Comparison of ENCODE assay signal across 8 cellular contexts in genomic region chr19:55257461-55258411, GRCh38. TPM values are rescaled to one million over a fixed set of nuclear protein-coding genes. Genes with fewer than 3 reads are reported as not detected.
DNase-seq lines count a peak whose midpoint lies in the region; ATAC-seq and TF ChIP-seq lines count a peak whose summit lies in the region.

No MANE protein-coding gene starts in this region.

- ATAC-seq in HG03095 (IDR thresholded peaks at IDR 0.05; ENCODE audit: unreplicated experiment) (no peak), GM19324 (IDR thresholded peaks at IDR 0.05; ENCODE audit: low FRiP score, unreplicated experiment) (no peak), HG02981 (IDR thresholded peaks at IDR 0.05; ENCODE audit: unreplicated experiment) (no peak)

- POLR2A ChIA-PET in activated CD4-positive, alpha-beta memory T cell treated with anti-CD3 and anti-CD28 coated beads for 36 hours (lab: Charles Lee), result interaction anchor here (0.7 to 3.4 kb wide), 3 partner anchors 81 to 168 kb away, joined by 3 to 20 read pairs (median 12); partner anchors contain the start of genes KMT5C and TMEM238

- no peaks in the 10 kb centered on the region for H3K27me3 Mint-ChIP-seq in Calu3 (ENCODE audit: unreplicated experiment)
- H3K27me3 Mint-ChIP-seq in activated CD4-positive, alpha-beta memory T cell treated with anti-CD3 and anti-CD28 coated beads for 36 hours, result no peaks in the 10 kb centered on the region

- H3K36me3 ChIP-seq in HUES6 (ENCODE audit: control insufficient read depth, insufficient read depth, low read length) (no peaks in the 10 kb centered on the region), prostate gland (no peaks in the 10 kb centered on the region)

- peaks cover 40% of the 10 kb centered on the region for H3K4me1 ChIP-seq in HUES6 (ENCODE audit: control insufficient read depth, insufficient read depth, low read length)
- peaks cover 7% of the 10 kb centered on the region for H3K4me1 ChIP-seq in prostate gland (replicated peaks)

- H3K9me3 Mint-ChIP-seq in Calu3 (ENCODE audit: low read depth, unreplicated experiment), result no peaks in the 10 kb centered on the region
- H3K9me3 Mint-ChIP-seq in activated CD4-positive, alpha-beta memory T cell treated with anti-CD3 and anti-CD28 coated beads for 36 hours, result no peaks in the 10 kb centered on the region

- H3K27ac Mint-ChIP-seq in Calu3 (ENCODE audit: unreplicated experiment), result peak overlapping the region; percentile 92
- H3K27ac Mint-ChIP-seq in activated CD4-positive, alpha-beta memory T cell treated with anti-CD3 and anti-CD28 coated beads for 36 hours, result peak overlapping the region; percentile 98

- WGBS in prostate gland, result 2% methylated on average over 47 of the region's 49 CpGs

- BruUV-seq in Calu3 (replicated peaks; lab: Mats Ljungman, UMichigan), result no TSS peak

- no peak for TF ChIP-seq POLR2A in prostate gland (IDR thresholded peaks at IDR 0.05)

- H3K4me3 Mint-ChIP-seq in Calu3 (ENCODE audit: low read depth, unreplicated experiment), result peak overlapping the region; percentile 96
- H3K4me3 Mint-ChIP-seq in activated CD4-positive, alpha-beta memory T cell treated with anti-CD3 and anti-CD28 coated beads for 36 hours, result peak overlapping the region; percentile 93

- peak overlapping the region; percentile 70 for H3K9ac ChIP-seq in HUES6 (ENCODE audit: low read length)

- peaks cover 32% of the 10 kb centered on the region for H3K4me1 Mint-ChIP-seq in Calu3 (ENCODE audit: low read depth, unreplicated experiment)
- H3K4me1 Mint-ChIP-seq in activated CD4-positive, alpha-beta memory T cell treated with anti-CD3 and anti-CD28 coated beads for 36 hours (ENCODE audit: low read depth), result peaks cover 43% of the 10 kb centered on the region

- CTCF ChIA-PET in Calu3 (lab: Charles Lee), result no interaction called here
- CTCF ChIA-PET in activated CD4-positive, alpha-beta memory T cell treated with anti-CD3 and anti-CD28 coated beads for 36 hours (lab: Charles Lee), result interaction anchor here (1.0 kb wide), 1 partner anchor 126 kb away, joined by 3 read pairs; the partner anchor contains the start of gene TMEM238

- TF ChIP-seq CTCF in Calu3 (IDR thresholded peaks at IDR 0.05; ENCODE audit: unreplicated experiment), result no peak
- no peak for TF ChIP-seq CTCF in fibroblast of villous mesenchyme (IDR thresholded peaks at IDR 0.05; ENCODE audit: insufficient read depth, low read depth, low read length)
- TF ChIP-seq CTCF in prostate gland (IDR thresholded peaks at IDR 0.05), result no peak

- H3K4me3 ChIP-seq in HUES6 (ENCODE audit: low read depth, low read length) (peak overlapping the region; percentile 98), fibroblast of villous mesenchyme (ENCODE audit: low read depth, low read length) (peak overlapping the region; percentile 72), prostate gland (peak overlapping the region; percentile 89 to 94)

- peaks cover 38% of the 10 kb centered on the region for H3K36me3 Mint-ChIP-seq in Calu3 (ENCODE audit: insufficient read depth, unreplicated experiment)
- peaks cover 37% of the 10 kb centered on the region for H3K36me3 Mint-ChIP-seq in activated CD4-positive, alpha-beta memory T cell treated with anti-CD3 and anti-CD28 coated beads for 36 hours

- intact Hi-C loops in Calu3 (cut with micrococcal nuclease; ENCODE audit: unreplicated experiment), result loop anchor here (10.0 kb wide), 1 partner anchor 83 kb away; no protein-coding TSS in a partner anchor
- intact Hi-C loops in activated CD4-positive, alpha-beta memory T cell treated with anti-CD3 and anti-CD28 coated beads for 36 hours (cut with micrococcal nuclease), result loop anchor here (2.0 to 10.0 kb wide), 6 partner anchors 35 to 385 kb away; partner anchors contain the start of genes PPP1R12C, ZNF580, ZNF581 and ZNF628
- intact Hi-C loops in prostate gland (cut with DNase I), result no loop called here

- DNase-seq in Calu3 (no peak), fibroblast of villous mesenchyme (ENCODE audit: low read depth) (no peak), prostate gland (ENCODE audit: low spot score) (no peak)
- DNase-seq in activated CD4-positive, alpha-beta memory T cell treated with anti-CD3 and anti-CD28 coated beads for 36 hours, result peak; percentile 53

- H3K27me3 ChIP-seq in HUES6 (ENCODE audit: control insufficient read depth, insufficient read depth, low read length) (no peaks in the 10 kb centered on the region), prostate gland (replicated peaks; ENCODE audit: insufficient read depth) (no peaks in the 10 kb centered on the region)

- H3K27ac ChIP-seq in HUES6 (ENCODE audit: low read depth, low read length) (no peak overlapping the region), prostate gland (peak overlapping the region; percentile 54 to 83)

- H3K9me3 ChIP-seq in HUES6 (ENCODE audit: control insufficient read depth, insufficient read depth, low read depth, low read length), result no peaks in the 10 kb centered on the region
- no peaks in the 10 kb centered on the region for H3K9me3 ChIP-seq in prostate gland

RNA-seq across cellular contexts. Expression of gene PPP6R1, which starts 1.1 kb away (rescaled TPM):
- total RNA-seq in Calu3 (2022) (126 and 132 TPM in 2 replicates), fibroblast of villous mesenchyme (35.1 and 38.9 TPM in 2 replicates), prostate gland (100 to 1,000 TPM in 1 of 2 donors, 10 to 100 TPM in 1; 49.5 to 112 TPM)
- total RNA-seq in activated CD4-positive, alpha-beta memory T cell treated with anti-CD3 and anti-CD28 coated beads for 36 hours, result 100 to 1,000 TPM; 180 to 200 TPM

RNA-seq across cellular contexts. Expression of gene HSPBP1, which starts 22.2 kb away (rescaled TPM):
- 72.0 and 72.8 TPM in 2 replicates for total RNA-seq in Calu3 (2022)
- total RNA-seq in activated CD4-positive, alpha-beta memory T cell treated with anti-CD3 and anti-CD28 coated beads for 36 hours, result 10 to 100 TPM; 45.0 to 45.4 TPM
- 25.0 and 31.9 TPM in 2 replicates for total RNA-seq in fibroblast of villous mesenchyme
- total RNA-seq in prostate gland, result 10 to 100 TPM; 33.6 to 36.0 TPM

RNA-seq across cellular contexts. Expression of gene BRSK1, which starts 26.1 kb away (rescaled TPM):
- total RNA-seq in Calu3 (2022) (3.4 and 3.8 TPM in 2 replicates), fibroblast of villous mesenchyme (5.6 and 6.1 TPM in 2 replicates), prostate gland (10 to 100 TPM in 1 of 2 donors, 1 to 10 TPM in 1; 1.4 to 10.9 TPM)
- total RNA-seq in activated CD4-positive, alpha-beta memory T cell treated with anti-CD3 and anti-CD28 coated beads for 36 hours, result 1 to 10 TPM; 3.3 to 5.6 TPM

RNA-seq across cellular contexts. Expression of gene TMEM86B, which starts 29.2 kb away (rescaled TPM):
- 14.3 and 14.7 TPM in 2 replicates for total RNA-seq in Calu3 (2022)
- total RNA-seq in activated CD4-positive, alpha-beta memory T cell treated with anti-CD3 and anti-CD28 coated beads for 36 hours, result 1 to 10 TPM; 4.8 to 6.5 TPM
- 1.6 and 1.7 TPM in 2 replicates for total RNA-seq in fibroblast of villous mesenchyme
- total RNA-seq in prostate gland, result 10 to 100 TPM in 1 of 2 donors, 1 to 10 TPM in 1; 1.5 to 10.8 TPM

RNA-seq across cellular contexts. Expression of gene PTPRH, which starts 48.4 kb away (rescaled TPM):
- 34.6 and 43.2 TPM in 2 replicates for total RNA-seq in Calu3 (2022)
- not detected for total RNA-seq in activated CD4-positive, alpha-beta memory T cell treated with anti-CD3 and anti-CD28 coated beads for 36 hours
- total RNA-seq in fibroblast of villous mesenchyme, result 3.9 and 7.1 TPM in 2 replicates
- 1 to 10 TPM in 1 of 2 donors, not detected in 1; 4.0 TPM for total RNA-seq in prostate gland
